ENCODE assay signal across 13 cellular contexts in genomic region chr11:68273056-68273738, GRCh38. TPM values are rescaled to one million over a fixed set of nuclear protein-coding genes. Genes with fewer than 3 reads are reported as not detected.
A peak's percentile ranks its signal among the peaks of the same experiment; 100 is the strongest.
DNase-seq lines count a peak whose midpoint lies in the region; ATAC-seq and TF ChIP-seq lines count a peak whose summit lies in the region.
"Had no signal": no experiment of that assay in that cellular context is flagged by ENCODE, and none has a peak within 500 bp of the region (broad histone marks: within the 10 kb centered on the region; RNA-seq: fewer than 3 reads in every experiment).

No MANE protein-coding gene starts in this region.

- H3K27me3 ChIP-seq in CD4-positive, CD25-positive, alpha-beta regulatory T cell (ENCODE audit: control insufficient read depth, insufficient read depth, low read length): no peaks in the 10 kb centered on the region

- H3K4me1 ChIP-seq in CD4-positive, CD25-positive, alpha-beta regulatory T cell (ENCODE audit: control insufficient read depth, insufficient read depth, low read length, poor library complexity, severe bottlenecking): peaks cover 28% of the 10 kb centered on the region

- ATAC-seq in CD4-positive, CD25-positive, alpha-beta regulatory T cell (ENCODE audit: low read depth in 2 of 2): no peak
- ATAC-seq in naive B cell (ENCODE audit: low read depth in 2 of 2): no peak
- no peak for ATAC-seq in activated CD4-positive, CD25-positive, alpha-beta regulatory T cell treated with anti-CD3 and anti-CD28 coated beads, Interleukin-2, amount 50 U/mL, for 24 hours
- ATAC-seq in GM19023 (IDR thresholded peaks at IDR 0.05; ENCODE audit: unreplicated experiment): no peak

- H3K4me1 Mint-ChIP-seq in CD4-positive, CD25-positive, alpha-beta regulatory T cell: peaks cover 3 to 47% (median 28%) of the 10 kb centered on the region in 4 donors
- peaks cover 26% of the 10 kb centered on the region for H3K4me1 Mint-ChIP-seq in activated naive CD8-positive, alpha-beta T cell (ENCODE audit: low read depth)
- H3K4me1 Mint-ChIP-seq in naive B cell: peaks cover 46 to 73% (median 60%) of the 10 kb centered on the region in 3 donors

- no peak overlapping the region for H3K4me3 ChIP-seq in CD4-positive, CD25-positive, alpha-beta regulatory T cell (ENCODE audit: low read depth, low read length)
- H3K4me3 ChIP-seq in HFF-Myc (replicated peaks; ENCODE audit: low read depth, low read length): peak overlapping the region; percentile 88

- no peak overlapping the region for H3K27ac ChIP-seq in CD4-positive, CD25-positive, alpha-beta regulatory T cell (ENCODE audit: insufficient read depth, low read length, poor library complexity, severe bottlenecking)

- H3K4me3 Mint-ChIP-seq in CD4-positive, CD25-positive, alpha-beta regulatory T cell: peak overlapping the region in 2 of 4 donors; percentile 92 to 95
- peak overlapping the region; percentile 95 for H3K4me3 Mint-ChIP-seq in activated naive CD8-positive, alpha-beta T cell
- H3K4me3 Mint-ChIP-seq in naive B cell: peak overlapping the region; percentile 79 to 98 (median 93)

- no peaks in the 10 kb centered on the region for H3K9me3 ChIP-seq in CD4-positive, CD25-positive, alpha-beta regulatory T cell (ENCODE audit: control insufficient read depth in 2 of 2, low read length in 2 of 2)

- peak overlapping the region; percentile 82 to 98 (median 93) for H3K27ac Mint-ChIP-seq in CD4-positive, CD25-positive, alpha-beta regulatory T cell
- H3K27ac Mint-ChIP-seq in activated naive CD8-positive, alpha-beta T cell: no peak overlapping the region
- H3K27ac Mint-ChIP-seq in naive B cell: peak overlapping the region; percentile 97 to 99 (median 98)

- no peak for TF ChIP-seq CTCF in HFF-Myc (IDR thresholded peaks at IDR 0.05; ENCODE audit: low read depth, low read length, missing control alignments)

- no peaks in the 10 kb centered on the region for H3K36me3 ChIP-seq in CD4-positive, CD25-positive, alpha-beta regulatory T cell (ENCODE audit: control insufficient read depth, insufficient read depth, low read length)

- peaks cover 4% of the 10 kb centered on the region for H3K36me3 Mint-ChIP-seq in CD4-positive, CD25-positive, alpha-beta regulatory T cell
- H3K36me3 Mint-ChIP-seq in activated naive CD8-positive, alpha-beta T cell: peaks cover 2% of the 10 kb centered on the region
- H3K36me3 Mint-ChIP-seq in naive B cell: peaks cover 6 to 10% of the 10 kb centered on the region in 2 donors

- DNase-seq in CD4-positive, CD25-positive, alpha-beta regulatory T cell: no peak
- DNase-seq in HFF-Myc (ENCODE audit: extremely low read depth, low read depth): no peak
- no peak for DNase-seq in naive B cell
- no peak for DNase-seq in stimulated activated CD4-positive, alpha-beta T cell treated with anti-CD3 and anti-CD28 coated beads, Interleukin-2, amount 100 ng/mL, for 48 hours
- no peak for DNase-seq in DMS 273 treated with DMSO at 0.1 percent for 48 hours (lab: John Stamatoyannopoulos, UW)
- DNase-seq: activated CD4-positive, CD25-positive, alpha-beta regulatory T cell treated with anti-CD3 and anti-CD28 coated beads, Interleukin-2, amount 50 U/mL, for 72 hours; cerebellar nuclear complex; EL; NCI-H446; retina had no signal

- H3K9me3 Mint-ChIP-seq in CD4-positive, CD25-positive, alpha-beta regulatory T cell: peaks cover 0 to 3% (median 0%) of the 10 kb centered on the region in 7 donors
- H3K9me3 Mint-ChIP-seq in activated naive CD8-positive, alpha-beta T cell (ENCODE audit: low read depth): no peaks in the 10 kb centered on the region
- peaks cover 0 to 19% (median 7%) of the 10 kb centered on the region in 7 donors for H3K9me3 Mint-ChIP-seq in naive B cell

- H3K27me3 Mint-ChIP-seq in CD4-positive, CD25-positive, alpha-beta regulatory T cell: peaks cover 5% of the 10 kb centered on the region
- no peaks in the 10 kb centered on the region for H3K27me3 Mint-ChIP-seq in activated naive CD8-positive, alpha-beta T cell
- peaks cover 0 to 4% (median 0%) of the 10 kb centered on the region in 3 donors for H3K27me3 Mint-ChIP-seq in naive B cell

RNA-seq across cellular contexts. Expression of gene C11orf24, which starts 1.4 kb away (rescaled TPM):
- total RNA-seq in CD4-positive, CD25-positive, alpha-beta regulatory T cell: 9.4 TPM
- polyA plus RNA-seq in CD4-positive, CD25-positive, alpha-beta regulatory T cell: 10 to 100 TPM in 1 of 4 donors, 1 to 10 TPM in 3; 6.6 to 11.0 (median 8.7) TPM
- polyA plus RNA-seq in naive B cell (ENCODE audit: low read depth in 6 of 6): 10 to 100 TPM; 22.2 to 67.0 (median 42.5) TPM

RNA-seq across cellular contexts. Expression of gene LRP5, which starts 39.2 kb away (rescaled TPM):
- 1.3 TPM for total RNA-seq in CD4-positive, CD25-positive, alpha-beta regulatory T cell
- polyA plus RNA-seq in CD4-positive, CD25-positive, alpha-beta regulatory T cell: 1 to 10 TPM in 1 of 4 donors, under 1 TPM in 2, not detected in 1; 0.22 to 1.2 (median 0.40) TPM
- under 1 TPM in 5 of 6 donors, not detected in 1; 0.04 to 0.88 (median 0.56) TPM for polyA plus RNA-seq in naive B cell (ENCODE audit: low read depth in 6 of 6)
